In genomic region chr4:110442309-110442708, GRCh38 we compare ENCODE assay signal across 20 cellular contexts. TPM values are rescaled to one million over a fixed set of nuclear protein-coding genes. Genes with fewer than 3 reads are reported as not detected.
DNase-seq lines count a peak whose midpoint lies in the region; ATAC-seq, FAIRE-seq and TF ChIP-seq lines count a peak whose summit lies in the region.
"Had no signal": no experiment of that assay in that cellular context is flagged by ENCODE, and none has a peak within 500 bp of the region (broad histone marks: within the 10 kb centered on the region; RNA-seq: fewer than 3 reads in every experiment).

No MANE protein-coding gene starts in this region.

- no peak overlapping the region for H2BK15ac ChIP-seq in mesenchymal stem cell (ENCODE audit: low read depth, poor library complexity, severe bottlenecking)

- H3K27me3 ChIP-seq in OCI-LY3 (ENCODE audit: low read depth, low read length) (peaks cover 7% of the 10 kb centered on the region; the same call in 1 of the 2 replicates), foreskin keratinocyte (no peaks in the 10 kb centered on the region), small intestine (ENCODE audit: control insufficient read depth in 2 of 2, insufficient read depth in 2 of 2, low read length in 2 of 2) (no peaks in the 10 kb centered on the region), adrenal gland (no peaks in the 10 kb centered on the region), mesenchymal stem cell (ENCODE audit: control insufficient read depth in 1 of 2, insufficient read depth in 1 of 2, low read length in 2 of 2) (peaks cover 0 to 6% of the 10 kb centered on the region in 2 experiments), lower lobe of right lung (ENCODE audit: low read depth) (no peaks in the 10 kb centered on the region)
- H3K27me3 ChIP-seq: hepatocyte, SJSA1 had no signal

- H4K91ac ChIP-seq in mesenchymal stem cell (ENCODE audit: low read length), result no peak overlapping the region

- no peaks in the 10 kb centered on the region for H4K20me1 ChIP-seq in OCI-LY3 (ENCODE audit: insufficient read depth, low read length)

- no peak overlapping the region for H3K4ac ChIP-seq in mesenchymal stem cell (ENCODE audit: low read depth in 1 of 2, low read length in 2 of 2)

- TF ChIP-seq CTCF in OCI-LY3 (IDR thresholded peaks at IDR 0.05; ENCODE audit: low read depth, low read length) (0 out of 2 replicates have a peak, but pooled peaks have one; percentile 13), foreskin keratinocyte (conservative IDR thresholded peaks at IDR 0.05) (peak; percentile 11), adrenal gland (IDR thresholded peaks at IDR 0.05) (no peak), lower lobe of right lung (IDR thresholded peaks at IDR 0.05) (no peak)

- H3K79me2 ChIP-seq in OCI-LY3 (ENCODE audit: low read length), result no peaks in the 10 kb centered on the region
- H3K79me2 ChIP-seq: hepatocyte had no signal

- FAIRE-seq in small intestine (lab: Jason Lieb, UNC), result no peak
- FAIRE-seq: GM19239 had no signal

- H3K27ac ChIP-seq in OCI-LY3 (ENCODE audit: low read length) (no peak overlapping the region), foreskin keratinocyte (no peak overlapping the region), small intestine (ENCODE audit: low read depth in 1 of 2, low read length in 1 of 2) (no peak overlapping the region), adrenal gland (no peak overlapping the region), mesenchymal stem cell (ENCODE audit: low read length, poor library complexity, severe bottlenecking) (no peak overlapping the region), lower lobe of right lung (no peak overlapping the region)
- H3K27ac ChIP-seq: hepatocyte, SJSA1 had no signal

- no peak overlapping the region for H2AK5ac ChIP-seq in mesenchymal stem cell (ENCODE audit: low read length, severe bottlenecking)

- WGBS in small intestine, 3 donors, result 53 to 77% (median 59%) methylated on average over 2 of the region's 2 CpGs
- 54 to 71% (median 55%) methylated on average over 2 of the region's 2 CpGs for WGBS in adrenal gland, 4 donors
- WGBS in mesenchymal stem cell, result 58% methylated on average over 2 of the region's 2 CpGs

- no peaks in the 10 kb centered on the region for H3K79me1 ChIP-seq in mesenchymal stem cell (replicated peaks; ENCODE audit: low read length, poor library complexity, severe bottlenecking)

- no peak overlapping the region for H3K9ac ChIP-seq in OCI-LY3 (ENCODE audit: low read length)
- no peak overlapping the region for H3K9ac ChIP-seq in mesenchymal stem cell (ENCODE audit: low read length)

- no peak overlapping the region for H3K18ac ChIP-seq in mesenchymal stem cell (ENCODE audit: low read depth in 1 of 2, low read length in 2 of 2)

- no peak for TF ChIP-seq POLR2A in adrenal gland (IDR thresholded peaks at IDR 0.05)

- H3K4me3 ChIP-seq in OCI-LY3 (ENCODE audit: low read length) (no peak overlapping the region), small intestine (ENCODE audit: low read depth in 1 of 2, low read length in 2 of 2) (no peak overlapping the region), adrenal gland (no peak overlapping the region), mesenchymal stem cell (ENCODE audit: insufficient read depth in 1 of 2, low read depth in 1 of 2, low read length in 2 of 2) (no peak overlapping the region), lower lobe of right lung (no peak overlapping the region)
- H3K4me3 ChIP-seq: hepatocyte, SJSA1 had no signal

- no peak overlapping the region for H4K8ac ChIP-seq in mesenchymal stem cell (ENCODE audit: low read length)

- no peak overlapping the region for H2BK120ac ChIP-seq in mesenchymal stem cell (ENCODE audit: low read depth, low read length)

- intact Hi-C loops in adrenal gland (cut with DNase I) (no loop called here), lower lobe of right lung (cut with DNase I) (no loop called here)

- no peak overlapping the region for H3K14ac ChIP-seq in mesenchymal stem cell (ENCODE audit: low read length in 2 of 2)

- H3K4me1 ChIP-seq in OCI-LY3 (ENCODE audit: low read length) (no peaks in the 10 kb centered on the region), foreskin keratinocyte (no peaks in the 10 kb centered on the region), small intestine (ENCODE audit: control insufficient read depth in 2 of 2, insufficient read depth in 1 of 2, low read depth in 1 of 2, low read length in 1 of 2) (no peaks in the 10 kb centered on the region), adrenal gland (replicated peaks in 1 of 2) (no peaks in the 10 kb centered on the region), mesenchymal stem cell (ENCODE audit: control insufficient read depth, insufficient read depth, low read depth, low read length) (no peaks in the 10 kb centered on the region), lower lobe of right lung (no peaks in the 10 kb centered on the region)
- H3K4me1 ChIP-seq: SJSA1 had no signal

- H2AFZ ChIP-seq in OCI-LY3 (ENCODE audit: low read depth, low read length), result no peak overlapping the region
- no peak overlapping the region for H2AFZ ChIP-seq in mesenchymal stem cell (ENCODE audit: low read depth, low read length)
- H2AFZ ChIP-seq: hepatocyte had no signal

- no peak overlapping the region for H2BK12ac ChIP-seq in mesenchymal stem cell (ENCODE audit: low read length in 2 of 2)

- H3K23ac ChIP-seq in mesenchymal stem cell (ENCODE audit: low read length in 2 of 2), result no peak overlapping the region

- H3K9me3 ChIP-seq in OCI-LY3 (ENCODE audit: insufficient read depth, low read length) (no peaks in the 10 kb centered on the region), small intestine (ENCODE audit: control insufficient read depth, low read depth) (no peaks in the 10 kb centered on the region), adrenal gland (replicated peaks in 1 of 3) (no peaks in the 10 kb centered on the region), mesenchymal stem cell (ENCODE audit: control insufficient read depth, low read length) (no peaks in the 10 kb centered on the region), lower lobe of right lung (no peaks in the 10 kb centered on the region)
- H3K9me3 ChIP-seq: SJSA1 had no signal

- no peak overlapping the region for H3K4me2 ChIP-seq in OCI-LY3 (ENCODE audit: low read length)
- no peak overlapping the region for H3K4me2 ChIP-seq in mesenchymal stem cell (ENCODE audit: low read length, poor library complexity, severe bottlenecking)
- H3K4me2 ChIP-seq: hepatocyte had no signal

- H3K36me3 ChIP-seq in OCI-LY3 (replicated peaks; ENCODE audit: low read depth, low read length) (no peaks in the 10 kb centered on the region), small intestine (ENCODE audit: control insufficient read depth in 2 of 2, insufficient read depth in 2 of 2, low read length in 2 of 2) (no peaks in the 10 kb centered on the region), adrenal gland (replicated peaks in 1 of 2) (no peaks in the 10 kb centered on the region), mesenchymal stem cell (ENCODE audit: control insufficient read depth in 1 of 2, insufficient read depth in 2 of 2, low read depth in 1 of 2, low read length in 2 of 2) (no peaks in the 10 kb centered on the region), lower lobe of right lung (no peaks in the 10 kb centered on the region)
- H3K36me3 ChIP-seq: SJSA1 had no signal

- ATAC-seq in foreskin keratinocyte (peak; percentile 43), lower lobe of right lung (no peak)
- ATAC-seq: CD8-positive, alpha-beta T cell had no signal

- peak; percentile 8 for DNase-seq in stimulated activated CD4-positive, alpha-beta T cell treated with anti-CD3 and anti-CD28 coated beads, Interleukin-1b, Interleukin-23, amount 100 ng/mL, for 48 hours
- DNase-seq in stimulated activated CD4-positive, alpha-beta T cell treated with anti-CD3 and anti-CD28 coated beads, Interleukin-12 subunit alpha, Interleukin-12 subunit beta, amount 100 ng/mL, for 4 hours, result no peak
- DNase-seq in foreskin keratinocyte, result peak in 1 of 2 donors; percentile 16
- peak; percentile 48 for DNase-seq in small intestine
- DNase-seq in adrenal gland, result no peak
- DNase-seq in mesenchymal stem cell, result no peak
- no peak for DNase-seq in lower lobe of right lung
- DNase-seq: activated effector memory CD4-positive, alpha-beta T cell treated with Interleukin-2 at 50 U/mL for 16 hours; amniotic stem cell; CD8-positive, alpha-beta T cell; central memory CD4-positive, alpha-beta T cell; DMS79; effector CD8-positive, alpha-beta T cell; NCI-H1092; NCI-H2171; NCI-H526 treated with DMSO at 0.1 percent for 48 hours had no signal

- H2BK5ac ChIP-seq in mesenchymal stem cell (ENCODE audit: low read depth, low read length, poor library complexity, severe bottlenecking), result no peak overlapping the region

RNA-seq across cellular contexts. Expression of gene ENPEP, which starts 33.6 kb away (rescaled TPM):
- under 0.01 TPM in 1 of 2 replicates, not detected in the other for total RNA-seq in foreskin keratinocyte
- 0.01 TPM in 1 of 2 replicates, not detected in the other for polyA plus RNA-seq in foreskin keratinocyte
- 10 to 100 TPM; 26.9 to 52.3 (median 38.6) TPM for polyA plus RNA-seq in small intestine
- total RNA-seq in adrenal gland, result 1 to 10 TPM; 4.3 to 9.0 (median 5.5) TPM
- polyA plus RNA-seq in adrenal gland, result 1 to 10 TPM; 2.5 to 4.6 (median 4.4) TPM
- polyA plus RNA-seq in mesenchymal stem cell (2013, experiment 1 of 2), result 0.28 TPM
- 0.22 TPM for polyA plus RNA-seq in mesenchymal stem cell (2013, experiment 2 of 2)
- 8.2 TPM for total RNA-seq in lower lobe of right lung
- total RNA-seq: CD8-positive, alpha-beta T cell had no signal

Comparison
In these comparisons a context has a peak if more than half of its experiments do, and no peak if none do; other contexts are left out.
1. DNase-seq: peak in stimulated activated CD4-positive, alpha-beta T cell treated with anti-CD3 and anti-CD28 coated beads, Interleukin-1b, Interleukin-23, amount 100 ng/mL, for 48 hours (single experiment) and small intestine (single experiment); none in stimulated activated CD4-positive, alpha-beta T cell treated with anti-CD3 and anti-CD28 coated beads, Interleukin-12 subunit alpha, Interleukin-12 subunit beta, amount 100 ng/mL, for 4 hours (single experiment), adrenal gland (0 of 7), mesenchymal stem cell (single experiment) and lower lobe of right lung (single experiment).
2. CTCF ChIP-seq: peak in OCI-LY3 (single experiment) and foreskin keratinocyte (single experiment); none in adrenal gland (0 of 6) and lower lobe of right lung (single experiment).